In genomic region chr11:111775024-111775710, GRCh38 we compare ENCODE assay signal across 9 cellular contexts. TPM values are rescaled to one million over a fixed set of nuclear protein-coding genes. Genes with fewer than 3 reads are reported as not detected.
DNase-seq lines count a peak whose midpoint lies in the region; ATAC-seq and TF ChIP-seq lines count a peak whose summit lies in the region.
"Had no signal": no experiment of that assay in that cellular context is flagged by ENCODE, and none has a peak within 500 bp of the region (broad histone marks: within the 10 kb centered on the region; RNA-seq: fewer than 3 reads in every experiment).

No MANE protein-coding gene starts in this region.

- H3K27me3 ChIP-seq in adrenal gland (no peaks in the 10 kb centered on the region), upper lobe of left lung (no peaks in the 10 kb centered on the region), prostate gland (replicated peaks; ENCODE audit: insufficient read depth) (no peaks in the 10 kb centered on the region)
- H3K27me3 ChIP-seq: ovary had no signal

- ATAC-seq in upper lobe of left lung (ENCODE audit: low FRiP score in 2 of 2) (peak in 1 of 2 donors; percentile 56), HG02973 (IDR thresholded peaks at IDR 0.05; ENCODE audit: unreplicated experiment) (no peak)

- DNase-seq in adrenal gland = peak in 4 of 7 donors; percentile 35 to 41 (median 35)
- DNase-seq in fibroblast of peridontal ligament (ENCODE audit: extremely low read depth) = peak; percentile 58
- DNase-seq in lung microvascular endothelial cell (ENCODE audit: low read depth in 2 of 2) = peak; percentile 39 to 64
- DNase-seq in upper lobe of left lung = peak in 1 of 2 donors; percentile 65
- no peak for DNase-seq in prostate gland (ENCODE audit: low spot score)
- no peak for DNase-seq in NCI-H146 treated with DMSO at 0.1 percent for 48 hours (lab: John Stamatoyannopoulos, UW; ENCODE audit: unreplicated experiment)
- DNase-seq: NCI-H1105 had no signal

- H3K36me3 ChIP-seq in adrenal gland (replicated peaks in 1 of 2) (no peaks in the 10 kb centered on the region), upper lobe of left lung (no peaks in the 10 kb centered on the region), prostate gland (no peaks in the 10 kb centered on the region)
- H3K36me3 ChIP-seq: ovary had no signal

- H3K4me1 ChIP-seq in adrenal gland (replicated peaks in 1 of 2) = peaks cover 0 to 13% of the 10 kb centered on the region in 2 donors
- H3K4me1 ChIP-seq in upper lobe of left lung = no peaks in the 10 kb centered on the region
- no peaks in the 10 kb centered on the region for H3K4me1 ChIP-seq in prostate gland (replicated peaks)

- no peak for TF ChIP-seq POLR2A in adrenal gland (IDR thresholded peaks at IDR 0.05)
- no peak for TF ChIP-seq POLR2A in upper lobe of left lung (IDR thresholded peaks at IDR 0.05)
- TF ChIP-seq POLR2A in prostate gland (IDR thresholded peaks at IDR 0.05) = no peak

- H3K27ac ChIP-seq in adrenal gland (peak overlapping the region in 2 of 5 donors; percentile 27 to 43), upper lobe of left lung (peak overlapping the region; percentile 16 to 61 (median 31)), prostate gland (no peak overlapping the region)

- H3K4me3 ChIP-seq in adrenal gland (no peak overlapping the region), upper lobe of left lung (no peak overlapping the region), prostate gland (no peak overlapping the region)
- H3K4me3 ChIP-seq: ovary had no signal

- 59 to 77% (median 66%) methylated on average over 6 of the region's 6 CpGs for WGBS in adrenal gland, 4 donors
- WGBS in upper lobe of left lung, 2 donors = 51 to 61% methylated on average over 6 of the region's 6 CpGs
- WGBS in prostate gland = 51% methylated on average over 6 of the region's 6 CpGs

- H3K9me3 ChIP-seq in adrenal gland (replicated peaks in 1 of 3) = no peaks in the 10 kb centered on the region
- H3K9me3 ChIP-seq in upper lobe of left lung = no peaks in the 10 kb centered on the region
- no peaks in the 10 kb centered on the region for H3K9me3 ChIP-seq in prostate gland
- H3K9me3 ChIP-seq: ovary had no signal

- intact Hi-C loops in adrenal gland (cut with DNase I) (loop anchor here (5.0 to 10.0 kb wide), 2 partner anchors 60 to 173 kb away; partner anchors contain the start of gene SIK2 (in 2 of the 2)), prostate gland (cut with DNase I) (loop anchor here (5.0 kb wide), 1 partner anchor 188 kb away; no protein-coding TSS in a partner anchor)

- TF ChIP-seq EP300 in upper lobe of left lung (IDR thresholded peaks at IDR 0.05) = no peak

- TF ChIP-seq CTCF in adrenal gland (IDR thresholded peaks at IDR 0.05) (no peak), upper lobe of left lung (IDR thresholded peaks at IDR 0.05) (no peak), prostate gland (IDR thresholded peaks at IDR 0.05) (no peak)

RNA-seq across cellular contexts. Expression of gene PPP2R1B, which starts 9.0 kb away (rescaled TPM):
- 10 to 100 TPM; 16.8 to 58.1 (median 32.2) TPM for total RNA-seq in adrenal gland
- polyA plus RNA-seq in adrenal gland = 10 to 100 TPM; 10.3 to 37.7 (median 12.8) TPM
- total RNA-seq in lung microvascular endothelial cell = 26.6 and 32.5 TPM in 2 replicates
- total RNA-seq in upper lobe of left lung = 10 to 100 TPM; 11.3 to 31.8 (median 22.0) TPM
- 10 to 100 TPM; 15.4 to 41.4 TPM for total RNA-seq in prostate gland

Comparison
In these comparisons a context has a peak if more than half of its experiments do, and no peak if none do; other contexts are left out.
1. DNase-seq: peak in adrenal gland (4 of 7), fibroblast of peridontal ligament (single experiment) and lung microvascular endothelial cell (2 of 2); none in prostate gland (single experiment) and NCI-H146 treated with DMSO at 0.1 percent for 48 hours (single experiment).
2. H3K27ac ChIP-seq: peak in upper lobe of left lung (4 of 4); none in prostate gland (0 of 2).